ENCODE assay signal across 8 cellular contexts in the genomic region with DNA sequence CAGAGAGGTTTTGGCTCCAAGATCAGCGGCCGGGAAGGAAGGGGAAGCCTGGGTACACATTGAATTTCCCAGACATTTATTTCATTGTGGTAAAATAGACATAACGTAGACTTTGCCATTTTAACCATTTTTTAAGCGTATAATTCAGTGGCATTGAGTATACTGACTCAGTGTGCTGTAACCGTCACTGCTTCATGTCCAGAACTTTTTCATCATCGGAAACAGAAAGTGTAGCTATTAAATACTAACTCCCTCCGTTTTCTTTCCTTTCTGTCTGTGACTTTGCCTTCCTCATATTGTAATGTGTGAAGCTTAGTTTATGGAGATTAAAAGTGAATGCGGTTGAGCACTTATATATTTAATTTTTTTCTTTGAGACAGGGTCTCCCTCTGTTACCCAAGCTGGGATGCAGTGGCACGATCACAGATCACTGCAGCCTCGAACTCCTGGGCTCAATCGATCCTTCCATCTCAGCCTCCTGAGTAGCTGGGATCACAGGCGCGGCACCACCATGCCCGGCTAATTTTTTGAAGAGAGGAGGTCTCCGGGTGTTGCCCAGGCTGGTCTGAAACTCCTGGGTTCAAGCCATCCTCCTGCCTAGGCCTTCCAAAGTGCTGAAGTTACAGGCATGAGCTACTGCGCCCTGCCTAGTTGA. TPM values are rescaled to one million over a fixed set of nuclear protein-coding genes. Genes with fewer than 3 reads are reported as not detected.
DNase-seq lines count a peak whose midpoint lies in the region; ATAC-seq and TF ChIP-seq lines count a peak whose summit lies in the region.

No MANE protein-coding gene starts in this region.

- no peak for TF ChIP-seq CTCF in Caco-2 (IDR thresholded peaks at IDR 0.05; ENCODE audit: insufficient read depth in 1 of 2, low read depth in 1 of 2, low read length in 1 of 2, severe bottlenecking in 1 of 2, unreplicated experiment in 1 of 2)
- TF ChIP-seq CTCF in epithelial cell of esophagus (IDR thresholded peaks at IDR 0.05; ENCODE audit: insufficient read depth, low read depth, low read length, missing control alignments) = no peak
- TF ChIP-seq CTCF in ovary (IDR thresholded peaks at IDR 0.05) = no peak

- H3K36me3 ChIP-seq in Caco-2 (ENCODE audit: control insufficient read depth, insufficient read depth, low read length) = peaks cover 1% of the 10 kb centered on the region; the same call in 1 of the 2 replicates
- H3K36me3 ChIP-seq in ovary = no peaks in the 10 kb centered on the region

- CTCF ChIA-PET in Caco-2 (lab: Charles Lee) = interaction anchor here (0.8 kb wide), 1 partner anchor 33 kb away, joined by 3 read pairs; the partner anchor contains the start of gene MARCHF2

- TF ChIP-seq POLR2A in ovary (IDR thresholded peaks at IDR 0.05) = no peak

- no peaks in the 10 kb centered on the region for H3K27me3 Mint-ChIP-seq in Caco-2 (ENCODE audit: insufficient read depth, unreplicated experiment)

- no peaks in the 10 kb centered on the region for H3K27me3 ChIP-seq in Caco-2 (replicated peaks; ENCODE audit: control insufficient read depth, insufficient read depth, low read length)
- no peaks in the 10 kb centered on the region for H3K27me3 ChIP-seq in ovary

- DNase-seq in Caco-2 (no peak), OCI-M1 (lab: John Stamatoyannopoulos, UW) (peak; percentile 65), epithelial cell of esophagus (ENCODE audit: low read depth) (no peak), ovary (no peak)
- no peak for DNase-seq in activated CD4-positive, CD25-positive, alpha-beta regulatory T cell (lab: John Stamatoyannopoulos, UW)

- no peak for TF ChIP-seq EP300 in ovary (IDR thresholded peaks at IDR 0.05)

- BruUV-seq in Caco-2 (replicated peaks; lab: Mats Ljungman, UMichigan) = TSS peak; percentile 42

- intact Hi-C loops in Caco-2 (cut with micrococcal nuclease; ENCODE audit: unreplicated experiment) (no loop called here), ovary (cut with DNase I) (no loop called here)

- no peak for ATAC-seq in GM21423 (IDR thresholded peaks at IDR 0.05; ENCODE audit: unreplicated experiment)
- ATAC-seq in GM21529 (IDR thresholded peaks at IDR 0.05; ENCODE audit: unreplicated experiment) = no peak
- no peak for ATAC-seq in GM18873 (IDR thresholded peaks at IDR 0.05; ENCODE audit: low FRiP score, unreplicated experiment)

- no peaks in the 10 kb centered on the region for H3K9me3 Mint-ChIP-seq in Caco-2 (ENCODE audit: unreplicated experiment)

- no peak overlapping the region for H3K27ac ChIP-seq in ovary

- POLR2A ChIA-PET in Caco-2 (lab: Charles Lee) = interaction anchor here (1.1 kb wide), 1 partner anchor 22 kb away, joined by 12 read pairs; no protein-coding TSS in a partner anchor

- H3K27ac Mint-ChIP-seq in Caco-2 (ENCODE audit: unreplicated experiment) = peak overlapping the region; percentile 87

- peaks cover 51% of the 10 kb centered on the region for H3K36me3 Mint-ChIP-seq in Caco-2 (ENCODE audit: insufficient read depth, unreplicated experiment)

- 16 to 23% (median 20%) methylated on average over 16 of the region's 16 CpGs for WGBS in ovary, 3 donors

- H3K9me3 ChIP-seq in Caco-2 (no peaks in the 10 kb centered on the region), ovary (no peaks in the 10 kb centered on the region)

- peaks cover 9% of the 10 kb centered on the region for H3K4me1 Mint-ChIP-seq in Caco-2 (ENCODE audit: low read depth, unreplicated experiment)

- H3K4me1 ChIP-seq in Caco-2 = peaks cover 15% of the 10 kb centered on the region
- H3K4me1 ChIP-seq in ovary (ENCODE audit: insufficient read depth) = peaks cover 12% of the 10 kb centered on the region

- peak overlapping the region; percentile 94 for H3K4me3 Mint-ChIP-seq in Caco-2 (ENCODE audit: unreplicated experiment)

- H3K4me3 ChIP-seq in Caco-2 (ENCODE audit: low read depth, low read length) = peak overlapping the region; percentile 81
- peak overlapping the region; percentile 88 for H3K4me3 ChIP-seq in epithelial cell of esophagus (ENCODE audit: low read length)
- peak overlapping the region; percentile 95 for H3K4me3 ChIP-seq in ovary

RNA-seq across cellular contexts. Expression of gene HNRNPM, which starts 1.4 kb away (rescaled TPM):
- 271 and 286 TPM in 2 replicates for total RNA-seq in Caco-2 (2022)
- total RNA-seq in ovary = 100 to 1,000 TPM in 6 of 7 donors, 10 to 100 TPM in 1; 88.2 to 220 (median 180) TPM
- polyA plus RNA-seq in ovary = 100 to 1,000 TPM; 146 to 285 TPM

RNA-seq across cellular contexts. Expression of gene MARCHF2, which starts 33.1 kb away (rescaled TPM):
- total RNA-seq in Caco-2 (2022) (13.8 and 15.2 TPM in 2 replicates), ovary (10 to 100 TPM; 20.7 to 62.7 (median 27.2) TPM)
- 10 to 100 TPM; 13.8 to 22.0 TPM for polyA plus RNA-seq in ovary

RNA-seq across cellular contexts. Expression of gene RAB11B, which starts 56.0 kb away (rescaled TPM):
- total RNA-seq in Caco-2 (2022) = 86.3 and 91.3 TPM in 2 replicates
- 100 to 1,000 TPM in 5 of 7 donors, 10 to 100 TPM in 2; 29.3 to 142 (median 102) TPM for total RNA-seq in ovary
- polyA plus RNA-seq in ovary = 100 to 1,000 TPM in 1 of 2 donors, 10 to 100 TPM in 1; 20.8 to 103 TPM

RNA-seq across cellular contexts. Expression of gene PRAM1, which starts 56.3 kb away (rescaled TPM):
- total RNA-seq in Caco-2 (2022) (0.26 TPM in 1 of 2 replicates, not detected in the other), ovary (1 to 10 TPM in 4 of 7 donors, under 1 TPM in 3; 0.11 to 2.2 (median 1.4) TPM)
- under 1 TPM; 0.35 to 0.88 TPM for polyA plus RNA-seq in ovary
